In genomic region chrX:108494416-108495095, GRCh38 we compare ENCODE assay signal across 22 cellular contexts. TPM values are rescaled to one million over a fixed set of nuclear protein-coding genes. Genes with fewer than 3 reads are reported as not detected.
"Had no signal": no experiment of that assay in that cellular context is flagged by ENCODE, and none has a peak within 500 bp of the region (broad histone marks: within the 10 kb centered on the region; RNA-seq: fewer than 3 reads in every experiment).

No MANE protein-coding gene starts in this region.

- H3K9me3 ChIP-seq: gastrocnemius medialis, heart right ventricle, ovary, sigmoid colon, stomach, thoracic aorta had no signal

- H2AFZ ChIP-seq: neural progenitor cell had no signal

- H3K27me3 Mint-ChIP-seq: activated CD4-positive, alpha-beta memory T cell treated with anti-CD3 and anti-CD28 coated beads for 36 hours; activated naive CD8-positive, alpha-beta T cell; naive B cell had no signal

- H3K27me3 ChIP-seq: cardiac muscle cell, gastrocnemius medialis, neural progenitor cell, ovary, sigmoid colon, stomach had no signal

- H3K36me3 Mint-ChIP-seq: activated CD4-positive, alpha-beta memory T cell treated with anti-CD3 and anti-CD28 coated beads for 36 hours; activated naive CD8-positive, alpha-beta T cell; naive B cell had no signal

- H3K4me2 ChIP-seq: neural progenitor cell had no signal

- DNase-seq: activated CD4-positive, alpha-beta memory T cell treated with anti-CD3 and anti-CD28 coated beads for 36 hours; activated CD4-positive, alpha-beta T cell treated with anti-CD3 and anti-CD28 coated beads for 1 hour; activated gamma-delta T cell; activated T-cell treated with anti-CD3 and anti-CD28 coated beads, Interleukin-2, amount 50 U/mL, for 4 hours; anterior cingulate cortex; gastrocnemius medialis; heart right ventricle; mammary epithelial cell; naive B cell; ovary; sigmoid colon; stimulated activated CD4-positive, alpha-beta T cell treated with anti-CD3 and anti-CD28 coated beads, Interleukin-1b, Interleukin-23, amount 100 ng/mL, for 48 hours; stomach had no signal

- H3K9ac ChIP-seq: neural progenitor cell had no signal

- H3K4me3 ChIP-seq: cardiac muscle cell, coronary artery, gastrocnemius medialis, heart right ventricle, neural progenitor cell, ovary, sigmoid colon, stomach, thoracic aorta had no signal

- H3K4me1 Mint-ChIP-seq: naive B cell had no signal

- H3K27ac Mint-ChIP-seq: activated CD4-positive, alpha-beta memory T cell treated with anti-CD3 and anti-CD28 coated beads for 36 hours; activated naive CD8-positive, alpha-beta T cell; naive B cell; neural progenitor cell had no signal

- H3K36me3 ChIP-seq: cardiac muscle cell, gastrocnemius medialis, heart right ventricle, neural progenitor cell, ovary, sigmoid colon, stomach, thoracic aorta had no signal

- H3K27ac ChIP-seq: cardiac muscle cell, coronary artery, gastrocnemius medialis, heart right ventricle, neural progenitor cell, ovary, sigmoid colon, stomach, thoracic aorta, VCaP had no signal

- H3K9me3 Mint-ChIP-seq: activated CD4-positive, alpha-beta memory T cell treated with anti-CD3 and anti-CD28 coated beads for 36 hours; activated T-cell treated with anti-CD3 and anti-CD28 coated beads, Interleukin-2, amount 50 U/mL, for 4 hours had no signal

- FAIRE-seq: islet of Langerhans had no signal

- H3K4me1 ChIP-seq: gastrocnemius medialis, heart right ventricle, neural progenitor cell, sigmoid colon, stomach had no signal

- H3K4me3 Mint-ChIP-seq: activated CD4-positive, alpha-beta memory T cell treated with anti-CD3 and anti-CD28 coated beads for 36 hours; activated naive CD8-positive, alpha-beta T cell; activated T-cell treated with anti-CD3 and anti-CD28 coated beads, Interleukin-2, amount 50 U/mL, for 4 hours; naive B cell; neural progenitor cell had no signal

RNA-seq across cellular contexts. Expression of gene COL4A5, which starts 54.9 kb away (rescaled TPM):
- total RNA-seq: activated CD4-positive, alpha-beta memory T cell treated with anti-CD3 and anti-CD28 coated beads for 36 hours; mononuclear cell; T-helper 1 cell treated with Interleukin-12 subunit alpha and Interleukin-12 subunit beta and Interleukin-4 antibody, amounts not matched to agents 30 ng/mL and 1 ng/mL, for 36 hours had no signal

RNA-seq across cellular contexts. Expression of gene COL4A6, which starts 56.3 kb away (rescaled TPM):
- total RNA-seq: activated CD4-positive, alpha-beta memory T cell treated with anti-CD3 and anti-CD28 coated beads for 36 hours; mononuclear cell; T-helper 1 cell treated with Interleukin-12 subunit alpha and Interleukin-12 subunit beta and Interleukin-4 antibody, amounts not matched to agents 30 ng/mL and 1 ng/mL, for 36 hours had no signal
